ENCODE assay signal across 9 cellular contexts in the genomic region with DNA sequence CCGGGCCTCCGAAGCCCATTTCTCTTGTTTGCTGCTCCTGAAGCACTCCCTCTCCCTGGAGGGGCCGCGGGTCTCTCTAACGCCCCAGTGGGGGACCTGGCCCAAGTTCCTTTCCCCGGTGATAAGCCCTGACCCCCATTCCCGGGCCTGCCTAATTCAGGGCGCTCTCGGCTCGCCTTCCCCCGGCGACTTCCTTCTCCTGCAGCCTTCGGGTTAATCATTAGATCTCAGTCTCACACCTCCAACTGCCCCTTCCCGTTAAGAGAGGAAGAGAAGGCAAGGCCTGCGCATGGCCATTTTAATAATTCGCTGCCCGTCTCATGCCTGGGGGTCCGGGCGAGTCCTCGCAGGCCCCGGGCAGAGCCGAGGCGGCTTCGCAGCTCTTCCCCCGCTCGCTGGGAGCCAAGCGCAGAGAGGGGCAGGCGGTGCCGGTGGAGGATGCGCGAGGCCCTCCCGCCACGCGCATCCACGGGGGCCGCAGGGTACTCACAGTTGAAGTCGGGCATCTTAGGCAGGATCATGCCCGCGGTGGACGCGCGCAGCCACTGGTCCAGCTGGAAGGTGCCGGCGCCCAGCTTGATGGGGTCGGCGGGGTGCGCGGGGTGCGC. TPM values are rescaled to one million over a fixed set of nuclear protein-coding genes. Genes with fewer than 3 reads are reported as not detected.
DNase-seq lines count a peak whose midpoint lies in the region; ATAC-seq, FAIRE-seq and TF ChIP-seq lines count a peak whose summit lies in the region.
"Had no signal": no experiment of that assay in that cellular context is flagged by ENCODE, and none has a peak within 500 bp of the region (broad histone marks: within the 10 kb centered on the region; RNA-seq: fewer than 3 reads in every experiment).

No MANE protein-coding gene starts in this region.

- no peaks in the 10 kb centered on the region for H3K27me3 ChIP-seq in Panc1 (ENCODE audit: control insufficient read depth, insufficient read depth, low read length)

- no peak overlapping the region for H3K27ac ChIP-seq in Panc1 (ENCODE audit: low read length)
- no peak overlapping the region for H3K27ac ChIP-seq in kidney (ENCODE audit: low read depth in 2 of 2, low read length in 2 of 2)

- H3K36me3 Mint-ChIP-seq in memory B cell = no peaks in the 10 kb centered on the region

- H3K4me1 Mint-ChIP-seq in memory B cell = peaks cover 10% of the 10 kb centered on the region

- H3K9me3 Mint-ChIP-seq in memory B cell = peaks cover 1% of the 10 kb centered on the region

- FAIRE-seq in kidney (lab: Jason Lieb, UNC) = no peak

- H3K9me3 ChIP-seq in Panc1 (ENCODE audit: control insufficient read depth, insufficient read depth, low read depth, low read length) = no peaks in the 10 kb centered on the region
- H3K9me3 ChIP-seq in kidney (ENCODE audit: control insufficient read depth in 1 of 2, low read length in 2 of 2) = no peaks in the 10 kb centered on the region

- no peak overlapping the region for H3K27ac Mint-ChIP-seq in memory B cell

- H3K4me3 ChIP-seq in GM08714 (ENCODE audit: low read length) (peak overlapping the region; percentile 70), Panc1 (ENCODE audit: low read depth in 2 of 2, low read length in 2 of 2) (peak overlapping the region; percentile 39), kidney (ENCODE audit: low read length in 2 of 2) (no peak overlapping the region)

- peaks cover 15% of the 10 kb centered on the region for H3K4me1 ChIP-seq in Panc1 (ENCODE audit: control insufficient read depth, insufficient read depth, low read length)
- peaks cover 0 to 5% of the 10 kb centered on the region in 2 donors for H3K4me1 ChIP-seq in kidney (ENCODE audit: control insufficient read depth in 1 of 2, insufficient read depth in 1 of 2, low read depth in 1 of 2, low read length in 2 of 2)

- POLR2A ChIA-PET in Panc1 (lab: Charles Lee) = no interaction called here

- no TSS peak for BruUV-seq in Panc1 (replicated peaks; lab: Mats Ljungman, UMichigan)

- CTCF ChIA-PET in Panc1 (lab: Charles Lee) = no interaction called here

- DNase-seq in Panc1 (ENCODE audit: low read depth, low spot score) = no peak
- DNase-seq in memory B cell (ENCODE audit: low spot score in 2 of 2) = no peak
- DNase-seq in hypothalamus (lab: John Stamatoyannopoulos, UW) = no peak
- no peak for DNase-seq in DMS114 treated with DMSO at 0.1 percent for 48 hours (lab: John Stamatoyannopoulos, UW; ENCODE audit: unreplicated experiment)
- DNase-seq in kidney = no peak

- peaks cover 3% of the 10 kb centered on the region; the same call in 1 of the 2 replicates for H3K36me3 ChIP-seq in Panc1 (ENCODE audit: control insufficient read depth, insufficient read depth, low read length)
- H3K36me3 ChIP-seq in kidney (ENCODE audit: control insufficient read depth in 1 of 2, insufficient read depth in 2 of 2, low read length in 2 of 2) = no peaks in the 10 kb centered on the region

- H3K9ac ChIP-seq in kidney (ENCODE audit: low read length in 2 of 2) = no peak overlapping the region

- H3K4me3 Mint-ChIP-seq in memory B cell = peak overlapping the region; percentile 74

- ATAC-seq in GM21786 (IDR thresholded peaks at IDR 0.05; ENCODE audit: unreplicated experiment) = peak; percentile 28
- no peak for ATAC-seq in Panc1
- no peak for ATAC-seq in memory B cell (ENCODE audit: low read depth)
- no peak for ATAC-seq in GM21526 (IDR thresholded peaks at IDR 0.05; ENCODE audit: low FRiP score, unreplicated experiment)

- intact Hi-C loops in Panc1 (cut with micrococcal nuclease; ENCODE audit: unreplicated experiment) (no loop called here), kidney (cut with DNase I) (no loop called here)

- in situ Hi-C loops in Panc1 (cut with HindIII; ENCODE audit: low pct_unique_long_range_greater_than_20kb, low sequenced_read_pairs) = no loop called here

- TF ChIP-seq CTCF in Panc1 (IDR thresholded peaks at IDR 0.05) (no peak), kidney (IDR thresholded peaks at IDR 0.05; ENCODE audit: borderline replicate concordance, extremely low read depth, insufficient read depth) (no peak)

- H3K27me3 Mint-ChIP-seq in memory B cell = peaks cover 25% of the 10 kb centered on the region

RNA-seq across cellular contexts. Expression of gene MNX1, which starts 1.2 kb away (rescaled TPM):
- total RNA-seq in Panc1 (2021; ENCODE audit: unreplicated experiment) (3.6 TPM), kidney (1.1 TPM)
- 1.9 TPM for polyA plus RNA-seq in Panc1 (2012; ENCODE audit: insufficient read length)
- not detected for polyA plus RNA-seq in kidney (ENCODE audit: insufficient read depth, low read depth, low replicate concordance)
- total RNA-seq: glomerular endothelial cell had no signal

RNA-seq across cellular contexts. Expression of gene NOM1, which starts 59.8 kb away (rescaled TPM):
- total RNA-seq in Panc1 (2021; ENCODE audit: unreplicated experiment) (30.3 TPM), kidney (17.6 TPM)
- 20.6 TPM for polyA plus RNA-seq in Panc1 (2012; ENCODE audit: insufficient read length)
- polyA plus RNA-seq in kidney (ENCODE audit: insufficient read depth, low read depth, low replicate concordance) = 5.8 TPM

Comparison
In these comparisons a context has a peak if more than half of its experiments do, and no peak if none do; other contexts are left out.
1. H3K4me3 ChIP-seq: peak in GM08714 (single experiment) and Panc1 (2 of 2); none in kidney (0 of 2).